ENCODE assay signal across 9 cellular contexts in the genomic region with DNA sequence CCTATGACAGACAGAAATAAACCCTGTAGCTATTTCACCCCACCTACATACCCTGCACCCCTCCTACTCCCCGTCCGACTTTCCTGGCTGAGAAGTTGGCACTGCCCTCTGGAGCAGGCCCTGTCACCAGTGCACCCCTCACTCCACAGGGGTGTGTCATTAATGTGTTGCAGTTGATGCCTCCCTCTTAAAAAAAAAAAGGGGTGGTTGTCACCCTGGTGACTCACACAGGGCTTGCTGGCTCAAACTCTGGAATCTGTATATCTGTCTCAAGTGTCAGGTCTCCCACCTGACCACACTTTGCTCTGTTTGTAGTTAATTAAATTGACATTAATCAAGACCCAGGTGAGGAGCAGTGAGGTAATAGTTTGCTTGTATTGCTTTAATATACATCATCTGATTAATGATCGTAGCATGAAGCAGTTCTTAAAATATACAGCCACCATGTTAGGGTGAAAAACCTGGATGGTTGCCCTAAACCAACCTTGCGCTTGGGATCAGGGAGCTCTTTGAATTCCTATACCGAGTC. TPM values are rescaled to one million over a fixed set of nuclear protein-coding genes. Genes with fewer than 3 reads are reported as not detected.
DNase-seq lines count a peak whose midpoint lies in the region; ATAC-seq and TF ChIP-seq lines count a peak whose summit lies in the region.
"Had no signal": no experiment of that assay in that cellular context is flagged by ENCODE, and none has a peak within 500 bp of the region (broad histone marks: within the 10 kb centered on the region; RNA-seq: fewer than 3 reads in every experiment).

No MANE protein-coding gene starts in this region.

- no peak overlapping the region for H3K4me3 ChIP-seq in CD8-positive, alpha-beta T cell (ENCODE audit: low read depth, low read length)
- H3K4me3 ChIP-seq in naive thymus-derived CD4-positive, alpha-beta T cell (ENCODE audit: low read length), result no peak overlapping the region
- H3K4me3 ChIP-seq in sigmoid colon, result no peak overlapping the region

- no peak for TF ChIP-seq CTCF in CD8-positive, alpha-beta T cell (IDR thresholded peaks at IDR 0.05)
- TF ChIP-seq CTCF in sigmoid colon (IDR thresholded peaks at IDR 0.05), result no peak

- intact Hi-C loops in CD8-positive, alpha-beta T cell (cut with DNase I, micrococcal nuclease), result loop anchor here in 1 of 2 experiments (10.0 kb wide), 2 partner anchors 209 to 261 kb away; a partner anchor contains a TSS
- intact Hi-C loops in naive thymus-derived CD4-positive, alpha-beta T cell (cut with micrococcal nuclease), result loop anchor here in 1 of 2 donors (10.0 kb wide), 1 partner anchor 201 kb away; no protein-coding TSS in a partner anchor
- intact Hi-C loops in sigmoid colon (cut with DNase I), result loop anchor here (10.0 kb wide), 1 partner anchor 261 kb away; a partner anchor contains a TSS

- peaks cover 7% of the 10 kb centered on the region for H3K36me3 Mint-ChIP-seq in CD8-positive, alpha-beta T cell
- H3K36me3 Mint-ChIP-seq in naive thymus-derived CD4-positive, alpha-beta T cell, result peaks cover 0 to 2% (median 0%) of the 10 kb centered on the region in 5 donors

- H3K9me3 Mint-ChIP-seq in CD8-positive, alpha-beta T cell, result no peaks in the 10 kb centered on the region
- H3K9me3 Mint-ChIP-seq in naive thymus-derived CD4-positive, alpha-beta T cell, result no peaks in the 10 kb centered on the region

- H3K4me1 ChIP-seq in CD8-positive, alpha-beta T cell (ENCODE audit: insufficient read depth, low read length), result peaks cover 33% of the 10 kb centered on the region
- peaks cover 14 to 21% of the 10 kb centered on the region in 2 donors for H3K4me1 ChIP-seq in naive thymus-derived CD4-positive, alpha-beta T cell (ENCODE audit: control insufficient read depth in 2 of 2, insufficient read depth in 2 of 2, low read length in 2 of 2)
- peaks cover 0 to 44% (median 29%) of the 10 kb centered on the region in 4 donors for H3K4me1 ChIP-seq in sigmoid colon

- H3K36me3 ChIP-seq in CD8-positive, alpha-beta T cell (ENCODE audit: insufficient read depth, low read length), result no peaks in the 10 kb centered on the region
- H3K36me3 ChIP-seq in naive thymus-derived CD4-positive, alpha-beta T cell (ENCODE audit: control insufficient read depth in 2 of 3, insufficient read depth in 3 of 3, low read length in 3 of 3), result no peaks in the 10 kb centered on the region
- no peaks in the 10 kb centered on the region for H3K36me3 ChIP-seq in sigmoid colon

- no peak for TF ChIP-seq RAD21 in Ishikawa (IDR thresholded peaks at IDR 0.05; ENCODE audit: low read depth)

- no peaks in the 10 kb centered on the region for H3K9me3 ChIP-seq in CD8-positive, alpha-beta T cell (ENCODE audit: low read length)
- no peaks in the 10 kb centered on the region for H3K9me3 ChIP-seq in naive thymus-derived CD4-positive, alpha-beta T cell (ENCODE audit: control insufficient read depth in 2 of 3, low read length in 3 of 3)
- no peaks in the 10 kb centered on the region for H3K9me3 ChIP-seq in sigmoid colon

- CTCF ChIA-PET in CD8-positive, alpha-beta T cell (lab: Charles Lee), result interaction anchor here (0.7 to 2.2 kb wide), 5 partner anchors 9 to 87 kb away, joined by 3 to 7 read pairs (median 4); no protein-coding TSS in a partner anchor
- CTCF ChIA-PET in naive thymus-derived CD4-positive, alpha-beta T cell (lab: Charles Lee), result interaction anchor here (0.6 to 1.9 kb wide), 4 partner anchors 8 to 77 kb away, joined by 3 to 10 read pairs (median 4); no protein-coding TSS in a partner anchor

- H3K27ac ChIP-seq in CD8-positive, alpha-beta T cell (ENCODE audit: low read depth, low read length), result no peak overlapping the region
- peak overlapping the region; percentile 8 for H3K27ac ChIP-seq in naive thymus-derived CD4-positive, alpha-beta T cell (ENCODE audit: low read depth, low read length)
- peak overlapping the region in 1 of 4 donors; percentile 61 for H3K27ac ChIP-seq in sigmoid colon

- peak overlapping the region; percentile 52 for H3K27ac Mint-ChIP-seq in CD8-positive, alpha-beta T cell
- H3K27ac Mint-ChIP-seq in naive thymus-derived CD4-positive, alpha-beta T cell, result peak overlapping the region; percentile 12 to 84 (median 40)

- H3K4me3 Mint-ChIP-seq in CD8-positive, alpha-beta T cell, result peak overlapping the region; percentile 30
- H3K4me3 Mint-ChIP-seq in naive thymus-derived CD4-positive, alpha-beta T cell, result peak overlapping the region in 9 of 10 donors; percentile 54 to 94 (median 69)

- no peaks in the 10 kb centered on the region for H3K27me3 ChIP-seq in CD8-positive, alpha-beta T cell (ENCODE audit: insufficient read depth, low read length)
- H3K27me3 ChIP-seq in naive thymus-derived CD4-positive, alpha-beta T cell (ENCODE audit: control insufficient read depth in 2 of 2, insufficient read depth in 2 of 2, low read length in 2 of 2), result no peaks in the 10 kb centered on the region
- H3K27me3 ChIP-seq in sigmoid colon, result no peaks in the 10 kb centered on the region

- peaks cover 55% of the 10 kb centered on the region for H3K4me1 Mint-ChIP-seq in CD8-positive, alpha-beta T cell (ENCODE audit: low read depth)
- peaks cover 26 to 64% (median 59%) of the 10 kb centered on the region in 7 donors for H3K4me1 Mint-ChIP-seq in naive thymus-derived CD4-positive, alpha-beta T cell

- no peak for TF ChIP-seq POLR2A in sigmoid colon (IDR thresholded peaks at IDR 0.05)

- no peak for ATAC-seq in CD8-positive, alpha-beta T cell
- ATAC-seq in naive thymus-derived CD4-positive, alpha-beta T cell, result no peak
- no peak for ATAC-seq in HG02840 (IDR thresholded peaks at IDR 0.05; ENCODE audit: low FRiP score, unreplicated experiment)
- ATAC-seq in left lobe of liver, result no peak

- peak in 1 of 7 experiments; percentile 16 for DNase-seq in CD8-positive, alpha-beta T cell
- DNase-seq in astrocyte of the hippocampus (ENCODE audit: low read depth, low spot score) (peak; percentile 41), OCI-M2 (lab: John Stamatoyannopoulos, UW; ENCODE audit: unreplicated experiment) (no peak), left lobe of liver (ENCODE audit: low spot score) (no peak), sigmoid colon (no peak)
- DNase-seq in naive thymus-derived CD4-positive, alpha-beta T cell, result no peak
- DNase-seq: activated effector memory CD4-positive, alpha-beta T cell treated with Interleukin-2 at 50 U/mL for 16 hours had no signal

- TF ChIP-seq EP300 in Ishikawa (IDR thresholded peaks at IDR 0.05; ENCODE audit: borderline replicate concordance) (peak; percentile 48; the same call in 1 of the 2 replicates), sigmoid colon (IDR thresholded peaks at IDR 0.05) (no peak)

- no peaks in the 10 kb centered on the region for H3K27me3 Mint-ChIP-seq in CD8-positive, alpha-beta T cell (ENCODE audit: low read depth)
- H3K27me3 Mint-ChIP-seq in naive thymus-derived CD4-positive, alpha-beta T cell, result no peaks in the 10 kb centered on the region

- WGBS in sigmoid colon, 2 donors, result 89% methylated on average over 5 of the region's 5 CpGs

- POLR2A ChIA-PET in CD8-positive, alpha-beta T cell (lab: Charles Lee), result interaction anchor here (0.6 to 1.2 kb wide), 3 partner anchors 11 to 206 kb away, joined by 3 to 4 read pairs (median 4); no protein-coding TSS in a partner anchor
- POLR2A ChIA-PET in naive thymus-derived CD4-positive, alpha-beta T cell (lab: Charles Lee), result interaction anchor here (0.6 to 2.2 kb wide), 7 partner anchors 10 to 159 kb away, joined by 3 to 7 read pairs (median 5); a partner anchor contains a TSS

TF ChIP-seq in Ishikawa, 13 proteins besides CTCF, POLR2A, EP300 and RAD21 (continues in another document):
- TF ChIP-seq, protein P1, sequence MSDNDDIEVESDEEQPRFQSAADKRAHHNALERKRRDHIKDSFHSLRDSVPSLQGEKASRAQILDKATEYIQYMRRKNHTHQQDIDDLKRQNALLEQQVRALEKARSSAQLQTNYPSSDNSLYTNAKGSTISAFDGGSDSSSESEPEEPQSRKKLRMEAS (IDR thresholded peaks at IDR 0.05), result peak; percentile 43
- TF ChIP-seq ZBTB7A (IDR thresholded peaks at IDR 0.05; ENCODE audit: low read depth) (no peak), EGR1 (IDR thresholded peaks at IDR 0.05) (no peak), NFIC (IDR thresholded peaks at IDR 0.05) (peak; percentile 76), CEBPB (IDR thresholded peaks at IDR 0.05) (peak; percentile 39), TEAD4 (IDR thresholded peaks at IDR 0.05) (peak; percentile 56), CREB1 (IDR thresholded peaks at IDR 0.05; ENCODE audit: low read depth) (no peak), TCF12 (IDR thresholded peaks at IDR 0.05; ENCODE audit: low read depth) (peak; percentile 67), YY1 (IDR thresholded peaks at IDR 0.05; ENCODE audit: low read depth) (no peak), TAF1 (IDR thresholded peaks at IDR 0.05; ENCODE audit: low read depth) (no peak), FOXM1 (IDR thresholded peaks at IDR 0.05; ENCODE audit: borderline replicate concordance, low read depth) (no peak)
- TF ChIP-seq, protein P2, sequence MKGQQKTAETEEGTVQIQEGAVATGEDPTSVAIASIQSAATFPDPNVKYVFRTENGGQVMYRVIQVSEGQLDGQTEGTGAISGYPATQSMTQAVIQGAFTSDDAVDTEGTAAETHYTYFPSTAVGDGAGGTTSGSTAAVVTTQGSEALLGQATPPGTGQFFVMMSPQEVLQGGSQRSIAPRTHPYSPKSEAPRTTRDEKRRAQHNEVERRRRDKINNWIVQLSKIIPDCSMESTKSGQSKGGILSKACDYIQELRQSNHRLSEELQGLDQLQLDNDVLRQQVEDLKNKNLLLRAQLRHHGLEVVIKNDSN (IDR thresholded peaks at IDR 0.05), result peak; percentile 63

RNA-seq across cellular contexts. Expression of a gene that starts 2.0 kb away (rescaled TPM):
- total RNA-seq in CD8-positive, alpha-beta T cell, result 100 to 1,000 TPM; 135 to 142 TPM
- total RNA-seq in naive thymus-derived CD4-positive, alpha-beta T cell, result 100 to 1,000 TPM in 4 of 5 experiments, 10 to 100 TPM in 1; 97.9 to 123 (median 116) TPM
- 10 to 100 TPM; 11.3 to 25.7 TPM for polyA plus RNA-seq in naive thymus-derived CD4-positive, alpha-beta T cell
- total RNA-seq in left lobe of liver, result 36.1 TPM
- 100 to 1,000 TPM in 1 of 4 donors, 10 to 100 TPM in 3; 18.5 to 138 (median 25.5) TPM for total RNA-seq in sigmoid colon
- polyA plus RNA-seq in sigmoid colon, result 10 to 100 TPM; 23.4 to 50.5 (median 31.0) TPM
